Comparison of ENCODE assay signal across 1 cellular context in the genomic region with DNA sequence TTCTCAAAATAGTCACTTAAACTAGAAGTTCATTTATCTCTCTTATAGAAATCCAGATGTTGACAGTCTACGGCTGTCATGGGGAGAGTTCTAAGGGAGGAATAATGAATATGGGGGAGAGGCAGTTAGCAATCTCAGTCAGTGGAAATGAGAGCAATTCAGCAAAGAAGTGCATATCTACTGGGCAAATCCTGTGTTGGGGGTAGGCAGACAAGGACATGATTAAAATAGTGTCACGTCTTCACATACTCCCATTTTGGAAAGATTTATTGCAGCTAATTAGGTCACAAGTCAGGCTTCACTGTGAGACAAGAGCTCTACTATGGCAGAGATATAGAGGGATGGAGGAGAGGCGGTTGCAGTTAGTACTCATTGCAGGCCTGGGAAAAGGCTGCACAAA.
TF ChIP-seq lines count a peak whose summit lies in the region.

No MANE protein-coding gene starts in this region.

TF ChIP-seq in K562, 482 proteins besides CTCF, POLR2A, EP300 and RAD21:
- peak; percentile 87 for TF ChIP-seq MEIS2 (IDR thresholded peaks at IDR 0.05; ENCODE audit: partially characterized antibody)
- TF ChIP-seq, protein P1, sequence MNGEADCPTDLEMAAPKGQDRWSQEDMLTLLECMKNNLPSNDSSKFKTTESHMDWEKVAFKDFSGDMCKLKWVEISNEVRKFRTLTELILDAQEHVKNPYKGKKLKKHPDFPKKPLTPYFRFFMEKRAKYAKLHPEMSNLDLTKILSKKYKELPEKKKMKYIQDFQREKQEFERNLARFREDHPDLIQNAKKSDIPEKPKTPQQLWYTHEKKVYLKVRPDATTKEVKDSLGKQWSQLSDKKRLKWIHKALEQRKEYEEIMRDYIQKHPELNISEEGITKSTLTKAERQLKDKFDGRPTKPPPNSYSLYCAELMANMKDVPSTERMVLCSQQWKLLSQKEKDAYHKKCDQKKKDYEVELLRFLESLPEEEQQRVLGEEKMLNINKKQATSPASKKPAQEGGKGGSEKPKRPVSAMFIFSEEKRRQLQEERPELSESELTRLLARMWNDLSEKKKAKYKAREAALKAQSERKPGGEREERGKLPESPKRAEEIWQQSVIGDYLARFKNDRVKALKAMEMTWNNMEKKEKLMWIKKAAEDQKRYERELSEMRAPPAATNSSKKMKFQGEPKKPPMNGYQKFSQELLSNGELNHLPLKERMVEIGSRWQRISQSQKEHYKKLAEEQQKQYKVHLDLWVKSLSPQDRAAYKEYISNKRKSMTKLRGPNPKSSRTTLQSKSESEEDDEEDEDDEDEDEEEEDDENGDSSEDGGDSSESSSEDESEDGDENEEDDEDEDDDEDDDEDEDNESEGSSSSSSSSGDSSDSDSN (IDR thresholded peaks at IDR 0.05; ENCODE audit: borderline replicate concordance in 1 of 2, low read depth in 2 of 2, low read length in 2 of 2), result no peak
- peak in 1 of 2 experiments; percentile 59; a peak in 1 of 4 replicates for TF ChIP-seq RCOR1 (IDR thresholded peaks at IDR 0.05; ENCODE audit: borderline replicate concordance in 1 of 2, low read depth in 2 of 2, low read length in 2 of 2)
- TF ChIP-seq, protein P2, sequence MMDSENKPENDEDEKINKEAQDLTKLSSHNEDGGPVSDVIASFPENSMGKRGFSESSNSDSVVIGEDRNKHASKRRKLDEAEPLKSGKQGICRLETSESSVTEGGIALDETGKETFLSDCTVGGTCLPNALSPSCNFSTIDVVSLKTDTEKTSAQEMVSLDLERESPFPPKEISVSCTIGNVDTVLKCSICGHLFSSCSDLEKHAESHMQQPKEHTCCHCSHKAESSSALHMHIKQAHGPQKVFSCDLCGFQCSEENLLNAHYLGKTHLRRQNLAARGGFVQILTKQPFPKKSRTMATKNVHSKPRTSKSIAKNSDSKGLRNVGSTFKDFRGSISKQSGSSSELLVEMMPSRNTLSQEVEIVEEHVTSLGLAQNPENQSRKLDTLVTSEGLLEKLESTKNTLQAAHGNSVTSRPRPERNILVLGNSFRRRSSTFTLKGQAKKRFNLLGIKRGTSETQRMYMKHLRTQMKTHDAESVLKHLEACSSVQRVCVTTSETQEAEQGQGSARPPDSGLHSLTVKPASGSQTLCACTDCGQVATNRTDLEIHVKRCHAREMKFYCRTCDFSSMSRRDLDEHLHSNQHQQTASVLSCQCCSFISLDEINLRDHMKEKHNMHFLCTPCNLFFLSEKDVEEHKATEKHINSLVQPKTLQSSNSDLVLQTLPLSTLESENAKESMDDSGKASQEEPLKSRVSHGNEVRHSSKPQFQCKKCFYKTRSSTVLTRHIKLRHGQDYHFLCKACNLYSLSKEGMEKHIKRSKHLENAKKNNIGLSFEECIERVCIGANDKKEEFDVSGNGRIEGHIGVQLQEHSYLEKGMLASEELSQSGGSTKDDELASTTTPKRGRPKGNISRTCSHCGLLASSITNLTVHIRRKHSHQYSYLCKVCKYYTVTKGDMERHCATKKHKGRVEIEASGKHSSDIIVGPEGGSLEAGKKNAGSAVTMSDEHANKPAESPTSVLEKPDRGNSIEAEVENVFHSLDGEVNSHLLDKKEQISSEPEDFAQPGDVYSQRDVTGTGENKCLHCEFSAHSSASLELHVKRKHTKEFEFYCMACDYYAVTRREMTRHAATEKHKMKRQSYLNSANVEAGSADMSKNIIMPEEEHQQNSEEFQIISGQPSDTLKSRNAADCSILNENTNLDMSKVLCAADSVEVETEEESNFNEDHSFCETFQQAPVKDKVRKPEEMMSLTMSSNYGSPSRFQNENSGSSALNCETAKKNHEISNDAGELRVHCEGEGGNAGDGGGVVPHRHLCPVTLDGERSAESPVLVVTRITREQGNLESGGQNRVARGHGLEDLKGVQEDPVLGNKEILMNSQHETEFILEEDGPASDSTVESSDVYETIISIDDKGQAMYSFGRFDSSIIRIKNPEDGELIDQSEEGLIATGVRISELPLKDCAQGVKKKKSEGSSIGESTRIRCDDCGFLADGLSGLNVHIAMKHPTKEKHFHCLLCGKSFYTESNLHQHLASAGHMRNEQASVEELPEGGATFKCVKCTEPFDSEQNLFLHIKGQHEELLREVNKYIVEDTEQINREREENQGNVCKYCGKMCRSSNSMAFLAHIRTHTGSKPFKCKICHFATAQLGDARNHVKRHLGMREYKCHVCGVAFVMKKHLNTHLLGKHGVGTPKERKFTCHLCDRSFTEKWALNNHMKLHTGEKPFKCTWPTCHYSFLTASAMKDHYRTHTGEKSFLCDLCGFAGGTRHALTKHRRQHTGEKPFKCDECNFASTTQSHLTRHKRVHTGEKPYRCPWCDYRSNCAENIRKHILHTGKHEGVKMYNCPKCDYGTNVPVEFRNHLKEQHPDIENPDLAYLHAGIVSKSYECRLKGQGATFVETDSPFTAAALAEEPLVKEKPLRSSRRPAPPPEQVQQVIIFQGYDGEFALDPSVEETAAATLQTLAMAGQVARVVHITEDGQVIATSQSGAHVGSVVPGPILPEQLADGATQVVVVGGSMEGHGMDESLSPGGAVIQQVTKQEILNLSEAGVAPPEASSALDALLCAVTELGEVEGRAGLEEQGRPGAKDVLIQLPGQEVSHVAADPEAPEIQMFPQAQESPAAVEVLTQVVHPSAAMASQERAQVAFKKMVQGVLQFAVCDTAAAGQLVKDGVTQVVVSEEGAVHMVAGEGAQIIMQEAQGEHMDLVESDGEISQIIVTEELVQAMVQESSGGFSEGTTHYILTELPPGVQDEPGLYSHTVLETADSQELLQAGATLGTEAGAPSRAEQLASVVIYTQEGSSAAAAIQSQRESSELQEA (IDR thresholded peaks at IDR 0.05; ENCODE audit: low read depth), result no peak
- no peak for TF ChIP-seq ZNF165 (CRISPR knock-in tag; IDR thresholded peaks at IDR 0.05; ENCODE audit: borderline replicate concordance)
- 0 out of 2 replicates have a peak, but pooled peaks have one; percentile 49 for TF ChIP-seq ZNF79 (CRISPR knock-in tag; IDR thresholded peaks at IDR 0.05; ENCODE audit: low read depth)
- 0 out of 2 replicates have a peak, but pooled peaks have one; percentile 21 for TF ChIP-seq CBFA2T3 (IDR thresholded peaks at IDR 0.05)
- peak; percentile 63 to 65 for TF ChIP-seq KDM1A (IDR thresholded peaks at IDR 0.05)
- TF ChIP-seq, protein P3, sequence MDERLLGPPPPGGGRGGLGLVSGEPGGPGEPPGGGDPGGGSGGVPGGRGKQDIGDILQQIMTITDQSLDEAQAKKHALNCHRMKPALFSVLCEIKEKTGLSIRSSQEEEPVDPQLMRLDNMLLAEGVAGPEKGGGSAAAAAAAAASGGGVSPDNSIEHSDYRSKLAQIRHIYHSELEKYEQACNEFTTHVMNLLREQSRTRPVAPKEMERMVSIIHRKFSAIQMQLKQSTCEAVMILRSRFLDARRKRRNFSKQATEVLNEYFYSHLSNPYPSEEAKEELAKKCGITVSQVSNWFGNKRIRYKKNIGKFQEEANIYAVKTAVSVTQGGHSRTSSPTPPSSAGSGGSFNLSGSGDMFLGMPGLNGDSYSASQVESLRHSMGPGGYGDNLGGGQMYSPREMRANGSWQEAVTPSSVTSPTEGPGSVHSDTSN (CRISPR knock-in tag; IDR thresholded peaks at IDR 0.05; ENCODE audit: low read depth), result no peak
- TF ChIP-seq, protein P3 (tag; conservative IDR thresholded peaks at IDR 0.05; ENCODE audit: low read depth), result peak; percentile 84
- no peak for TF ChIP-seq HLTF (IDR thresholded peaks at IDR 0.05)
- TF ChIP-seq, protein P4, sequence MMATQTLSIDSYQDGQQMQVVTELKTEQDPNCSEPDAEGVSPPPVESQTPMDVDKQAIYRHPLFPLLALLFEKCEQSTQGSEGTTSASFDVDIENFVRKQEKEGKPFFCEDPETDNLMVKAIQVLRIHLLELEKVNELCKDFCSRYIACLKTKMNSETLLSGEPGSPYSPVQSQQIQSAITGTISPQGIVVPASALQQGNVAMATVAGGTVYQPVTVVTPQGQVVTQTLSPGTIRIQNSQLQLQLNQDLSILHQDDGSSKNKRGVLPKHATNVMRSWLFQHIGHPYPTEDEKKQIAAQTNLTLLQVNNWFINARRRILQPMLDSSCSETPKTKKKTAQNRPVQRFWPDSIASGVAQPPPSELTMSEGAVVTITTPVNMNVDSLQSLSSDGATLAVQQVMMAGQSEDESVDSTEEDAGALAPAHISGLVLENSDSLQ (IDR thresholded peaks at IDR 0.05), result peak; percentile 46; the same call in 1 of the 2 replicates
- no peak for TF ChIP-seq TRIM28 (IDR thresholded peaks at IDR 0.05)
- no peak for TF ChIP-seq KAT8 (IDR thresholded peaks at IDR 0.05; ENCODE audit: low read depth)
- TF ChIP-seq TEAD2 (tag; IDR thresholded peaks at IDR 0.05), result no peak
